In genomic region chr3:9135526-9135925, GRCh38 we compare ENCODE assay signal across 19 cellular contexts.
DNase-seq lines count a peak whose midpoint lies in the region; ATAC-seq, FAIRE-seq and TF ChIP-seq lines count a peak whose summit lies in the region.
"Had no signal": no experiment of that assay in that cellular context is flagged by ENCODE, and none has a peak within 500 bp of the region (broad histone marks: within the 10 kb centered on the region; RNA-seq: fewer than 3 reads in every experiment).

No MANE protein-coding gene starts in this region.

- ATAC-seq in HG03432 (IDR thresholded peaks at IDR 0.05; ENCODE audit: unreplicated experiment) (peak; percentile 24), gastrocnemius medialis (peak; percentile 28 to 57)
- ATAC-seq: activated CD8-positive, alpha-beta memory T cell treated with anti-CD3 and anti-CD28 coated beads, Interleukin-2, amount 10 ng/mL, durations not matched to agents 7 days and 5 days had no signal

- H3K27me3 ChIP-seq in gastrocnemius medialis (no peaks in the 10 kb centered on the region), MG63 (no peaks in the 10 kb centered on the region)
- H3K27me3 ChIP-seq: ascending aorta, vagina had no signal

- no peak for FAIRE-seq in kidney (lab: Jason Lieb, UNC)
- FAIRE-seq in H54 (lab: Jason Lieb, UNC) = no peak

- no peak for TF ChIP-seq POLR2A in gastrocnemius medialis (IDR thresholded peaks at IDR 0.05)
- no peak for TF ChIP-seq POLR2A in H54 (IDR thresholded peaks at IDR 0.05; ENCODE audit: low read depth, low read length)

- intact Hi-C loops in kidney (cut with DNase I) = no loop called here
- intact Hi-C loops in gastrocnemius medialis (cut with DNase I; ENCODE audit: low total_unique reads) = no loop called here

- in situ Hi-C loops in gastrocnemius medialis (cut with MboI; ENCODE audit: low sequenced_read_pairs in 4 of 4) = no loop called here

- DNase-seq in kidney (no peak), gastrocnemius medialis (no peak), H54 (ENCODE audit: insufficient read length, low spot score) (no peak), NCI-H1105 (lab: John Stamatoyannopoulos, UW) (no peak), MG63 (no peak), NCI-H1105 treated with DMSO at 0.1 percent for 48 hours (lab: John Stamatoyannopoulos, UW) (no peak)
- DNase-seq: activated CD8-positive, alpha-beta memory T cell treated with anti-CD3 and anti-CD28 coated beads, Interleukin-2, amount 10 ng/mL, durations not matched to agents 7 days and 5 days; activated gamma-delta T cell treated with Interleukin-2 at 50 U/mL for 16 hours; EL; HCEC 1CT; IMR-90; MV-4-11; NCI-H2227 treated with DMSO at 0.1 percent for 48 hours; SHP77 had no signal

- H3K36me3 ChIP-seq in kidney (ENCODE audit: control insufficient read depth in 1 of 2, insufficient read depth in 2 of 2, low read length in 2 of 2) = no peaks in the 10 kb centered on the region
- no peaks in the 10 kb centered on the region for H3K36me3 ChIP-seq in gastrocnemius medialis
- no peaks in the 10 kb centered on the region for H3K36me3 ChIP-seq in MG63
- H3K36me3 ChIP-seq: ascending aorta, neutrophil, vagina had no signal

- peak; percentile 6 for TF ChIP-seq CTCF in kidney (IDR thresholded peaks at IDR 0.05; ENCODE audit: borderline replicate concordance, extremely low read depth, insufficient read depth)
- TF ChIP-seq CTCF in gastrocnemius medialis (IDR thresholded peaks at IDR 0.05 in 4 of 5, conservative IDR thresholded peaks at IDR 0.05 in 1 of 5) = no peak

- H3K9me3 ChIP-seq in kidney (ENCODE audit: control insufficient read depth in 1 of 2, low read length in 2 of 2) (no peaks in the 10 kb centered on the region), gastrocnemius medialis (no peaks in the 10 kb centered on the region), MG63 (no peaks in the 10 kb centered on the region)
- H3K9me3 ChIP-seq: ascending aorta, neutrophil, vagina had no signal

- H3K4me3 ChIP-seq in kidney (ENCODE audit: low read length in 2 of 2) = peak overlapping the region in 1 of 2 donors; percentile 39
- H3K4me3 ChIP-seq in gastrocnemius medialis = peak overlapping the region; percentile 43 to 55 (median 52)
- H3K4me3 ChIP-seq in MG63 = no peak overlapping the region

- H3K9ac ChIP-seq in kidney (ENCODE audit: low read length in 2 of 2) = no peak overlapping the region

- H3K27ac ChIP-seq in cingulate gyrus (ENCODE audit: low read depth, low read length) = peak overlapping the region; percentile 34
- H3K27ac ChIP-seq in kidney (ENCODE audit: low read depth in 2 of 2, low read length in 2 of 2) = peak overlapping the region in 1 of 2 donors; percentile 18
- H3K27ac ChIP-seq in gastrocnemius medialis = peak overlapping the region in 1 of 4 donors; percentile 14
- H3K27ac ChIP-seq: ascending aorta, neutrophil, vagina had no signal

- H3K4me1 ChIP-seq in kidney (ENCODE audit: control insufficient read depth in 1 of 2, insufficient read depth in 1 of 2, low read depth in 1 of 2, low read length in 2 of 2) (peaks cover 8% of the 10 kb centered on the region in 2 donors), gastrocnemius medialis (peaks cover 0 to 5% of the 10 kb centered on the region in 2 donors)
